Comparison of ENCODE assay signal across 1 cellular context in the genomic region with DNA sequence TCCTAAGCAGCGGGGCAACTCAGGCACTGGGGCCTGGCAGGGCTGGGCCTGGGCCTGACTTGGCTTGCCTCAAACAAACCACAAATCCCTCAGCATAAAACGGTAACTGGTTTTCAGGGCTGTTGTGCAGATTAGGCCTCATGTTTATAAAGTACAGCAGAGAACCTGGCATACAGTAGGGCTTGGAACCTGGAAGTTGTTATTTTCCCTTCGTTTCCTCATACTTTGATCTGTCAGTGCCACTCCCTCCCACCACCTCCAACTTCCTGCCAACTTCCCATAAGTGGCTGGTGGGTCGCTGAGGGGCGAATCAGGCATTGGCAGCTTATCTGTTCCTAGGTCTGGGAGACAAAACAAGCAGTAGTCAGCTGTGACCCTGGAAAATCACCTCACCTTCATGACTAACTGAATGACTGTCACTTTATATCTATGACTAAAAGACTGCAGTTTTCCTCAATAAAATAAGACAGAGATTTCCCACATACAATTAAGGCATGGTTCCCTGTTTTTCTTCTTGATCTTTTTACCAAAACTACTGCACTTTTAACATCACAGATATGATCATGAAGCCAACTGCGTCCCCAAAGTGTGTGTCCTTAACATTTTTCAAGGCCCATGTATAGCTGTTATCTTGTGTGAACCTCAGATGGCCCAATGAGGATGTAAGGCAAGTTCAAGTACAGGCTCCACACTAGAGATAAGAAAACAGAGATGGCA.
TF ChIP-seq lines count a peak whose summit lies in the region.

No MANE protein-coding gene starts in this region.

TF ChIP-seq in endothelial cell of umbilical vein, 7 proteins besides CTCF, POLR2A, EP300 and RAD21:
- TF ChIP-seq FOS (IDR thresholded peaks at IDR 0.05; ENCODE audit: borderline replicate concordance, insufficient read depth, low read length): peak; percentile 49
- peak; percentile 71 for TF ChIP-seq GATA2 (IDR thresholded peaks at IDR 0.05; ENCODE audit: insufficient read depth, insufficient read length, low read depth, low read length)
